In genomic region chr1:197526736-197527371, GRCh38 we compare ENCODE assay signal across 8 cellular contexts.
DNase-seq lines count a peak whose midpoint lies in the region; ATAC-seq, FAIRE-seq and TF ChIP-seq lines count a peak whose summit lies in the region.

No MANE protein-coding gene starts in this region.

- H3F3A ChIP-seq in PC-9 (ENCODE audit: insufficient read depth, low read depth), result no peaks in the 10 kb centered on the region; the same call in 1 of the 2 replicates

- POLR2A ChIA-PET in PC-9 (lab: Charles Lee; ENCODE audit: unreplicated experiment) (no interaction called here), T-cell (lab: Charles Lee) (no interaction called here)

- CTCF ChIA-PET in PC-9 (lab: Charles Lee) (no interaction called here), T-cell (lab: Charles Lee) (interaction anchor here (0.5 to 2.4 kb wide), 12 partner anchors 11 to 400 kb away, joined by 3 to 14 read pairs (median 3); no protein-coding TSS in a partner anchor)

- DNase-seq in DND-41 (no peak), PC-9 (peak in 1 of 2 experiments; percentile 34), fibroblast of gingiva (ENCODE audit: low read depth) (peak; percentile 21), small intestine (peak; percentile 30), T-cell (no peak)
- DNase-seq in activated naive CD8-positive, alpha-beta T cell treated with anti-CD3 and anti-CD28 coated beads for 36 hours, result no peak

- intact Hi-C loops in PC-9 (cut with micrococcal nuclease; ENCODE audit: unreplicated experiment), result loop anchor here (5.0 to 10.0 kb wide), 2 partner anchors 395 to 628 kb away; partner anchors contain the start of gene NEK7

- TF ChIP-seq CTCF in DND-41 (IDR thresholded peaks at IDR 0.05; ENCODE audit: borderline replicate concordance, extremely low read depth, low read length, poor library complexity, severe bottlenecking), result peak; percentile 62
- peak; percentile 88 for TF ChIP-seq CTCF in PC-9 (conservative IDR thresholded peaks at IDR 0.05)

- no peak overlapping the region for H3K27ac Mint-ChIP-seq in activated naive CD8-positive, alpha-beta T cell treated with anti-CD3 and anti-CD28 coated beads for 36 hours
- no peak overlapping the region for H3K27ac Mint-ChIP-seq in T-cell

- H3K9me3 ChIP-seq in DND-41 (ENCODE audit: insufficient read depth, low read length, severe bottlenecking) (no peaks in the 10 kb centered on the region), PC-9 (ENCODE audit: insufficient read depth, low read depth) (no peaks in the 10 kb centered on the region), small intestine (ENCODE audit: control insufficient read depth, low read depth) (no peaks in the 10 kb centered on the region)

- H3K4me3 Mint-ChIP-seq in activated naive CD8-positive, alpha-beta T cell treated with anti-CD3 and anti-CD28 coated beads for 36 hours, result no peak overlapping the region
- no peak overlapping the region for H3K4me3 Mint-ChIP-seq in T-cell

- H4K20me1 ChIP-seq in DND-41 (ENCODE audit: insufficient read depth, low read length) (no peaks in the 10 kb centered on the region), PC-9 (ENCODE audit: insufficient read depth) (no peaks in the 10 kb centered on the region)

- WGBS in small intestine, 3 donors, result 65 to 70% (median 66%) methylated on average over 4 of the region's 4 CpGs

- H3K4me3 ChIP-seq in DND-41 (ENCODE audit: low read depth in 1 of 2, low read length in 2 of 2) (no peak overlapping the region), PC-9 (no peak overlapping the region), small intestine (ENCODE audit: low read depth in 1 of 2, low read length in 2 of 2) (no peak overlapping the region)

- H2AFZ ChIP-seq in DND-41 (ENCODE audit: low read depth, low read length) (no peak overlapping the region), PC-9 (no peak overlapping the region)

- ATAC-seq in DND-41 (ENCODE audit: insufficient read depth, low read depth) (no peak), HG03520 (IDR thresholded peaks at IDR 0.05; ENCODE audit: unreplicated experiment) (peak; percentile 51), T-cell (replicated peaks in 1 of 4) (no peak), HG02970 (IDR thresholded peaks at IDR 0.05; ENCODE audit: low FRiP score, unreplicated experiment) (no peak)

- H3K9me2 ChIP-seq in PC-9 (ENCODE audit: insufficient read depth), result no peaks in the 10 kb centered on the region

- H3K27ac ChIP-seq in DND-41 (ENCODE audit: low read length) (no peak overlapping the region), PC-9 (no peak overlapping the region), small intestine (ENCODE audit: low read depth in 1 of 2, low read length in 1 of 2) (no peak overlapping the region)

- FAIRE-seq in small intestine (lab: Jason Lieb, UNC), result peak; percentile 96

- H3K36me3 ChIP-seq in DND-41 (ENCODE audit: insufficient read depth, low read length) (no peaks in the 10 kb centered on the region; the same call in 1 of the 2 replicates), PC-9 (ENCODE audit: low read depth) (no peaks in the 10 kb centered on the region), small intestine (ENCODE audit: control insufficient read depth in 2 of 2, insufficient read depth in 2 of 2, low read length in 2 of 2) (no peaks in the 10 kb centered on the region)

- H3K27me3 ChIP-seq in DND-41 (ENCODE audit: insufficient read depth, low read length, poor library complexity) (no peaks in the 10 kb centered on the region), PC-9 (ENCODE audit: insufficient read depth, low read depth) (no peaks in the 10 kb centered on the region), small intestine (ENCODE audit: control insufficient read depth in 2 of 2, insufficient read depth in 2 of 2, low read length in 2 of 2) (no peaks in the 10 kb centered on the region)

- H3K27me3 Mint-ChIP-seq in activated naive CD8-positive, alpha-beta T cell treated with anti-CD3 and anti-CD28 coated beads for 36 hours, result no peaks in the 10 kb centered on the region
- H3K27me3 Mint-ChIP-seq in T-cell, result no peaks in the 10 kb centered on the region

- H3K4me1 ChIP-seq in DND-41 (ENCODE audit: insufficient read depth, low read length), result no peaks in the 10 kb centered on the region
- no peaks in the 10 kb centered on the region for H3K4me1 ChIP-seq in PC-9 (replicated peaks; ENCODE audit: insufficient read depth)
- H3K4me1 ChIP-seq in small intestine (ENCODE audit: control insufficient read depth in 2 of 2, insufficient read depth in 1 of 2, low read depth in 1 of 2, low read length in 1 of 2), result no peaks in the 10 kb centered on the region

- BruUV-seq in PC-9 (replicated peaks; lab: Mats Ljungman, UMichigan), result no TSS peak

- H3K4me2 ChIP-seq in DND-41 (ENCODE audit: insufficient read depth, low read length) (no peak overlapping the region), PC-9 (no peak overlapping the region)

- H3K36me3 Mint-ChIP-seq in activated naive CD8-positive, alpha-beta T cell treated with anti-CD3 and anti-CD28 coated beads for 36 hours, result no peaks in the 10 kb centered on the region
- no peaks in the 10 kb centered on the region for H3K36me3 Mint-ChIP-seq in T-cell

- no peak overlapping the region for H3K9ac ChIP-seq in DND-41 (ENCODE audit: low read depth, low read length)

- no peaks in the 10 kb centered on the region for H3K9me3 Mint-ChIP-seq in activated naive CD8-positive, alpha-beta T cell treated with anti-CD3 and anti-CD28 coated beads for 36 hours
- no peaks in the 10 kb centered on the region for H3K9me3 Mint-ChIP-seq in T-cell

- H3K4me1 Mint-ChIP-seq in activated naive CD8-positive, alpha-beta T cell treated with anti-CD3 and anti-CD28 coated beads for 36 hours, result no peaks in the 10 kb centered on the region
- H3K4me1 Mint-ChIP-seq in T-cell, result no peaks in the 10 kb centered on the region

- H3K79me2 ChIP-seq in DND-41 (ENCODE audit: insufficient read depth, low read length) (no peaks in the 10 kb centered on the region), PC-9 (ENCODE audit: low read depth) (no peaks in the 10 kb centered on the region)

Comparison
In these comparisons a context has a peak if more than half of its experiments do, and no peak if none do; other contexts are left out.
1. DNase-seq: peak in fibroblast of gingiva (single experiment) and small intestine (single experiment); none in DND-41 (single experiment), activated naive CD8-positive, alpha-beta T cell treated with anti-CD3 and anti-CD28 coated beads for 36 hours (single experiment) and T-cell (0 of 34).